ENCODE assay signal across 19 cellular contexts in genomic region chr16:89286096-89286495, GRCh38.
"Had no signal": no experiment of that assay in that cellular context is flagged by ENCODE, and none has a peak within 500 bp of the region (broad histone marks: within the 10 kb centered on the region; RNA-seq: fewer than 3 reads in every experiment).

No MANE protein-coding gene starts in this region.

- H3K9me3 Mint-ChIP-seq: activated naive CD4-positive, alpha-beta T cell treated with anti-CD3 and anti-CD28 coated beads, Interleukin-2, amount 50 U/mL, for 24 hours; activated T-cell treated with anti-CD3 and anti-CD28 coated beads, Interleukin-2, amount 50 U/mL, for 4 hours; stimulated activated memory B cell treated with anti-CD40 and anti-IgM and Interleukin-4, amounts not matched to agents 10 μg/mL and 1 μg/mL and 100 μg/mL, for 72 hours had no signal

- ATAC-seq: activated T-cell treated with anti-CD3 and anti-CD28 coated beads, Interleukin-2, amount 50 U/mL, for 4 hours; left lobe of liver; naive thymus-derived CD8-positive, alpha-beta T cell; pancreas; sciatic nerve; stimulated activated memory B cell treated with anti-CD40 and anti-IgM and Interleukin-4, amounts not matched to agents 10 μg/mL and 1 μg/mL and 100 μg/mL, for 72 hours had no signal

- H3K27me3 ChIP-seq: pancreas, testis, uterus had no signal

- H3K27ac ChIP-seq: pancreas, testis, uterus, WERI-Rb-1 had no signal

- H3K9me3 ChIP-seq: pancreas, testis, uterus had no signal

- H3K4me3 Mint-ChIP-seq: activated naive CD4-positive, alpha-beta T cell treated with anti-CD3 and anti-CD28 coated beads, Interleukin-2, amount 50 U/mL, for 24 hours; activated T-cell treated with anti-CD3 and anti-CD28 coated beads, Interleukin-2, amount 50 U/mL, for 4 hours; stimulated activated memory B cell treated with anti-CD40 and anti-IgM and Interleukin-4, amounts not matched to agents 10 μg/mL and 1 μg/mL and 100 μg/mL, for 72 hours had no signal

- H3K27me3 Mint-ChIP-seq: activated naive CD4-positive, alpha-beta T cell treated with anti-CD3 and anti-CD28 coated beads, Interleukin-2, amount 50 U/mL, for 24 hours; naive thymus-derived CD8-positive, alpha-beta T cell; stimulated activated memory B cell treated with anti-CD40 and anti-IgM and Interleukin-4, amounts not matched to agents 10 μg/mL and 1 μg/mL and 100 μg/mL, for 72 hours had no signal

- DNase-seq: activated CD4-positive, alpha-beta T cell treated with anti-CD3 and anti-CD28 coated beads for 1 hour; activated CD4-positive, alpha-beta T cell treated with anti-CD3 and anti-CD28 coated beads, Interleukin-2, amount 50 U/mL, for 1 hour; activated effector memory CD4-positive, alpha-beta T cell treated with Interleukin-2 at 50 U/mL for 16 hours; activated T-cell treated with anti-CD3 and anti-CD28 coated beads, Interleukin-2, amount 50 U/mL, for 4 hours; foreskin fibroblast; kidney; naive thymus-derived CD8-positive, alpha-beta T cell; small intestine; stimulated activated CD4-positive, alpha-beta T cell treated with anti-CD3 and anti-CD28 coated beads, Interleukin-2, amount 100 ng/mL, for 24 hours; T-helper 1 cell; testis; trophoblast cell; uterus; WERI-Rb-1 had no signal

- H3K4me1 ChIP-seq: pancreas, testis, uterus had no signal

- H3K27ac Mint-ChIP-seq: activated naive CD4-positive, alpha-beta T cell treated with anti-CD3 and anti-CD28 coated beads, Interleukin-2, amount 50 U/mL, for 24 hours; stimulated activated memory B cell treated with anti-CD40 and anti-IgM and Interleukin-4, amounts not matched to agents 10 μg/mL and 1 μg/mL and 100 μg/mL, for 72 hours had no signal

- H3K36me3 ChIP-seq: uterus had no signal

- H3K4me3 ChIP-seq: pancreas, testis, uterus had no signal
